In genomic region chr10:103676058-103676785, GRCh38 we compare ENCODE assay signal across 10 cellular contexts.
DNase-seq lines count a peak whose midpoint lies in the region; ATAC-seq and TF ChIP-seq lines count a peak whose summit lies in the region.
"Had no signal": no experiment of that assay in that cellular context is flagged by ENCODE, and none has a peak within 500 bp of the region (broad histone marks: within the 10 kb centered on the region; RNA-seq: fewer than 3 reads in every experiment).

No MANE protein-coding gene starts in this region.

- no peak overlapping the region for H2BK20ac ChIP-seq in H9 (ENCODE audit: low read depth, low read length, poor library complexity, severe bottlenecking)

- 13% methylated on average over 3 of the region's 7 CpGs for WGBS in mammary epithelial cell (ENCODE audit: low coverage, missing lambda C conversion rate)
- no CpG with 5 or more reads among the region's 7 CpGs for WGBS in H9 (ENCODE audit: extremely low coverage, insufficient read length, low lambda C conversion rate)

- H3K23me2 ChIP-seq in H9 (ENCODE audit: insufficient read length, low read depth, low read length, poor library complexity, severe bottlenecking) = no peaks in the 10 kb centered on the region

- no peak overlapping the region for H3K4me3 Mint-ChIP-seq in H9

- H3K4ac ChIP-seq in H9 (ENCODE audit: low read depth, low read length) = no peak overlapping the region

- peak overlapping the region; percentile 8; the same call in 1 of the 2 replicates for H3K4me2 ChIP-seq in HCT116 (ENCODE audit: low read length)
- peak overlapping the region; percentile 73 for H3K4me2 ChIP-seq in mammary epithelial cell (ENCODE audit: insufficient read depth, low read depth, low read length)
- H3K4me2 ChIP-seq in H9 (ENCODE audit: insufficient read depth, insufficient read length, low read length) = no peak overlapping the region

- no peak overlapping the region for H2BK5ac ChIP-seq in H9 (ENCODE audit: insufficient read length, low read length)

- no peak for TF ChIP-seq RAD21 in HCT116 (IDR thresholded peaks at IDR 0.05; ENCODE audit: low read depth)

- H3K4me3 ChIP-seq in HCT116 (replicated peaks in 1 of 2; ENCODE audit: low read depth in 1 of 2, low read length in 2 of 2) = no peak overlapping the region
- H3K4me3 ChIP-seq in mammary epithelial cell (replicated peaks in 1 of 3; ENCODE audit: insufficient read depth in 1 of 3, low read depth in 2 of 3, low read length in 3 of 3) = no peak overlapping the region
- H3K4me3 ChIP-seq in lower lobe of right lung = no peak overlapping the region

- no peaks in the 10 kb centered on the region for H3K9me2 ChIP-seq in HCT116 (ENCODE audit: insufficient read depth)

- no peaks in the 10 kb centered on the region for H3K27me3 ChIP-seq in HCT116 (ENCODE audit: insufficient read depth, low read length)
- no peaks in the 10 kb centered on the region for H3K27me3 ChIP-seq in mammary epithelial cell (ENCODE audit: insufficient read depth, low read length)
- H3K27me3 ChIP-seq in lower lobe of right lung (ENCODE audit: low read depth) = no peaks in the 10 kb centered on the region
- H3K27me3 ChIP-seq in H9 (ENCODE audit: insufficient read depth, low read length) = no peaks in the 10 kb centered on the region

- H3K9me3 Mint-ChIP-seq in H9 = no peaks in the 10 kb centered on the region

- H2BK120ac ChIP-seq in H9 (ENCODE audit: low read depth, low read length, poor library complexity, severe bottlenecking) = no peak overlapping the region

- H3K18ac ChIP-seq in H9 (ENCODE audit: insufficient read length, low read depth, low read length) = no peak overlapping the region

- H3T11ph ChIP-seq in H9 (ENCODE audit: low read length) = no peak overlapping the region

- H3K36me3 Mint-ChIP-seq in H9 (ENCODE audit: insufficient read depth in 1 of 3, low read depth in 3 of 3) = no peaks in the 10 kb centered on the region

- no peak overlapping the region for H4K5ac ChIP-seq in H9 (ENCODE audit: insufficient read length, low read depth, low read length)

- no peaks in the 10 kb centered on the region for H3K9me3 ChIP-seq in HCT116 (ENCODE audit: control insufficient read depth in 1 of 2, insufficient read depth in 1 of 2, low read depth in 1 of 2, low read length in 2 of 2)
- no peaks in the 10 kb centered on the region for H3K9me3 ChIP-seq in mammary epithelial cell (replicated peaks; ENCODE audit: insufficient read depth, low read length)
- H3K9me3 ChIP-seq in lower lobe of right lung = no peaks in the 10 kb centered on the region
- no peaks in the 10 kb centered on the region for H3K9me3 ChIP-seq in H9 (ENCODE audit: control insufficient read depth, low read depth, low read length)

- H4K8ac ChIP-seq in H9 (replicated peaks; ENCODE audit: insufficient read length, low read depth, low read length) = no peak overlapping the region

- 0 out of 7 replicates have a peak overlapping the region, but pooled peaks of 1 of the 3 experiments have one; percentile 24 for H3K27ac Mint-ChIP-seq in H9

- in situ Hi-C loops in mammary epithelial cell (cut with MboI; ENCODE audit: low sequenced_read_pairs in 2 of 2) = no loop called here

- no peak for TF ChIP-seq POLR2A in HCT116 (IDR thresholded peaks at IDR 0.05; ENCODE audit: borderline replicate concordance, extremely low read depth, insufficient read depth, insufficient read length)

- H3K9ac ChIP-seq in HCT116 (ENCODE audit: low read length) = no peak overlapping the region
- peak overlapping the region; percentile 4 for H3K9ac ChIP-seq in mammary epithelial cell (ENCODE audit: insufficient read depth, low read length)
- H3K9ac ChIP-seq in H9 (ENCODE audit: extremely low read depth, insufficient read length, low read length) = no peak overlapping the region

- H2AFZ ChIP-seq in HCT116 (ENCODE audit: low read depth, low read length, poor library complexity, severe bottlenecking) (no peak overlapping the region), mammary epithelial cell (ENCODE audit: low read depth, low read length) (no peak overlapping the region), H9 (ENCODE audit: low read length) (no peak overlapping the region)

- H3K56ac ChIP-seq in H9 (ENCODE audit: insufficient read length, low read depth, low read length) = no peak overlapping the region

- dilution Hi-C loops in mammary epithelial cell (cut with HindIII; ENCODE audit: low sequenced_read_pairs) = loop anchor here (5.0 kb wide), 1 partner anchor 69 kb away; no protein-coding TSS in a partner anchor

- no peak overlapping the region for H4K91ac ChIP-seq in H9 (ENCODE audit: insufficient read length, low read depth, low read length)

- no peak overlapping the region for H3K14ac ChIP-seq in H9 (ENCODE audit: insufficient read depth, low read length)

- H3K36me3 ChIP-seq in HCT116 (ENCODE audit: control insufficient read depth in 1 of 2, insufficient read depth in 2 of 2, low read length in 2 of 2) (no peaks in the 10 kb centered on the region), mammary epithelial cell (ENCODE audit: insufficient read depth, low read length) (peaks cover 6% of the 10 kb centered on the region), lower lobe of right lung (no peaks in the 10 kb centered on the region)

- no peak overlapping the region for H2BK15ac ChIP-seq in H9 (ENCODE audit: low read depth, low read length)

- no peaks in the 10 kb centered on the region for H3K79me1 ChIP-seq in H9 (ENCODE audit: insufficient read depth, low read depth, low read length, poor library complexity, severe bottlenecking)

- POLR2A ChIA-PET in HCT116 (lab: Charles Lee) = no interaction called here

- H3K23ac ChIP-seq in H9 (ENCODE audit: insufficient read length, low read depth, low read length) = no peak overlapping the region

- H3K27me3 Mint-ChIP-seq in H9 (ENCODE audit: low read depth) = no peaks in the 10 kb centered on the region

- DNase-seq in HCT116 (ENCODE audit: low read depth, low spot score) = no peak
- peak; percentile 49 for DNase-seq in mammary epithelial cell
- DNase-seq in lower lobe of right lung = no peak
- DNase-seq in substantia nigra (lab: John Stamatoyannopoulos, UW) = no peak
- DNase-seq in H9 = no peak
- DNase-seq in foreskin melanocyte = no peak
- DNase-seq: stimulated activated CD4-positive, alpha-beta T cell treated with anti-CD3 and anti-CD28 coated beads, Interleukin-2, amount 100 ng/mL, for 48 hours had no signal

- BruUV-seq in HCT116 (replicated peaks; lab: Mats Ljungman, UMichigan) (no TSS peak), mammary epithelial cell (replicated peaks; lab: Mats Ljungman, UMichigan) (no TSS peak)

- peaks cover 6 to 8% of the 10 kb centered on the region in 2 experiments; a peak in 3 of 4 replicates for H3K4me1 ChIP-seq in HCT116 (ENCODE audit: control insufficient read depth in 1 of 2, insufficient read depth in 2 of 2, low read length in 2 of 2)
- peaks cover 44% of the 10 kb centered on the region for H3K4me1 ChIP-seq in mammary epithelial cell (ENCODE audit: insufficient read depth, low read length)
- H3K4me1 ChIP-seq in lower lobe of right lung = peaks cover 39% of the 10 kb centered on the region
- no peaks in the 10 kb centered on the region for H3K4me1 ChIP-seq in H9 (ENCODE audit: insufficient read depth, low read length)

- H3K27ac ChIP-seq in HCT116 (ENCODE audit: low read depth, low read length) (no peak overlapping the region), mammary epithelial cell (ENCODE audit: insufficient read depth, low read depth, low read length) (peak overlapping the region; percentile 83), lower lobe of right lung (peak overlapping the region; percentile 67), substantia nigra (ENCODE audit: low read depth, low read length, poor library complexity, severe bottlenecking) (peak overlapping the region; percentile 42), H9 (ENCODE audit: insufficient read length, low read depth, low read length) (no peak overlapping the region)
- H3K27ac ChIP-seq: HL-60 had no signal

- H3K79me2 ChIP-seq in HCT116 (ENCODE audit: insufficient read depth, low read length) (no peaks in the 10 kb centered on the region), mammary epithelial cell (ENCODE audit: insufficient read depth, low read length) (peaks cover 62% of the 10 kb centered on the region), H9 (ENCODE audit: insufficient read depth, low read length) (no peaks in the 10 kb centered on the region)

- intact Hi-C loops in HCT116 (cut with micrococcal nuclease) (no loop called here), mammary epithelial cell (cut with micrococcal nuclease) (no loop called here), lower lobe of right lung (cut with DNase I) (no loop called here)

- ATAC-seq in HCT116 (peak; percentile 26), lower lobe of right lung (peak; percentile 31 to 34), HG03571 (IDR thresholded peaks at IDR 0.05; ENCODE audit: unreplicated experiment) (no peak)
- no peak for ATAC-seq in activated CD4-positive, CD25-positive, alpha-beta regulatory T cell treated with anti-CD3 and anti-CD28 coated beads, Interleukin-2, amount 50 U/mL, for 24 hours

- H2AK5ac ChIP-seq in H9 (ENCODE audit: insufficient read length, low read length) = no peak overlapping the region

- TF ChIP-seq CTCF in HCT116 (IDR thresholded peaks at IDR 0.05 in 2 of 3, conservative IDR thresholded peaks at IDR 0.05 in 1 of 3; ENCODE audit: borderline replicate concordance in 1 of 3, insufficient read depth in 1 of 3, low read depth in 2 of 3, low read length in 2 of 3) (no peak), mammary epithelial cell (conservative IDR thresholded peaks at IDR 0.05 in 1 of 2, IDR thresholded peaks at IDR 0.05 in 1 of 2; ENCODE audit: extremely low read depth in 1 of 2, insufficient read depth in 1 of 2, low read depth in 1 of 2, low read length in 2 of 2) (no peak), lower lobe of right lung (IDR thresholded peaks at IDR 0.05) (no peak), H9 (conservative IDR thresholded peaks at IDR 0.05) (no peak)

- H4K20me1 ChIP-seq in HCT116 (ENCODE audit: insufficient read depth) (no peaks in the 10 kb centered on the region), mammary epithelial cell (ENCODE audit: insufficient read depth, low read length) (no peaks in the 10 kb centered on the region), H9 (ENCODE audit: control insufficient read depth, insufficient read depth, insufficient read length) (no peaks in the 10 kb centered on the region)

- RAD21 ChIA-PET in HCT116 (lab: Charles Lee; ENCODE audit: low non-redundant PET in 1 of 2, low total read pairs in 2 of 2, uncharacterized antibody in 2 of 2, unreplicated experiment in 2 of 2) = no interaction called here

- peaks cover 15 to 33% of the 10 kb centered on the region in 2 experiments for H3K4me1 Mint-ChIP-seq in H9

- H2BK12ac ChIP-seq in H9 (ENCODE audit: insufficient read length, low read depth, low read length) = no peak overlapping the region

- CTCF ChIA-PET in HCT116 (lab: Charles Lee) (interaction anchor here (1.4 to 2.3 kb wide), 2 partner anchors 10 kb away, joined by 7 read pairs; no protein-coding TSS in a partner anchor), mammary epithelial cell (lab: Charles Lee; ENCODE audit: low non-redundant PET) (no interaction called here)

TF ChIP-seq in HCT116, 20 proteins besides CTCF, POLR2A, EP300 and RAD21:
- no peak for TF ChIP-seq SP1 (IDR thresholded peaks at IDR 0.05; ENCODE audit: low read depth)

Comparison
In these comparisons a context has a peak if more than half of its experiments do, and no peak if none do; other contexts are left out.
1. ATAC-seq: peak in HCT116 (single experiment) and lower lobe of right lung (2 of 2); none in HG03571 (single experiment) and activated CD4-positive, CD25-positive, alpha-beta regulatory T cell treated with anti-CD3 and anti-CD28 coated beads, Interleukin-2, amount 50 U/mL, for 24 hours (0 of 2).
2. H3K27ac ChIP-seq: peak in mammary epithelial cell (single experiment), lower lobe of right lung (single experiment) and substantia nigra (single experiment); none in HCT116 (single experiment) and H9 (single experiment).